8 cellular contexts compared by ENCODE assay signal in the genomic region with DNA sequence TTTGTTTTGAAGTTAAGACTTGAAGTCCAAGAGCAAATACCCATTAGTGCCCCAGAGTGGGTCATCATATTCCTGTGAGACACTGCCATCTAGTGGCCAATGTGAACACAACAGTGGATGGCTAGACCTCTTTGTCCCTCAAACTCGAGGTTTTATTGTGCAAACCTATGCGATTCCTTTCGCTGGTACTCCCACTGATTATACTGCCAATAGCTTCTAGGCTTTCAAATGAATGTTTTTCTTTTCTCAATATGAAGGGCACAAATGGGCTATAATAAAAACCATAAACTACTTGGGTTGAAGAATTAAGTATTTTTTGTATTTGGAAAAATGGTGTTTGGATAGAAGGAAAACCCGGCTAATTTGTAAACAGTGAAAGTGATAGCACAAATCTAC.
DNase-seq lines count a peak whose midpoint lies in the region; ATAC-seq and TF ChIP-seq lines count a peak whose summit lies in the region.

No MANE protein-coding gene starts in this region.

- no peak overlapping the region for H3K4me2 ChIP-seq in KMS-11

- ATAC-seq in GM21526 (IDR thresholded peaks at IDR 0.05; ENCODE audit: low FRiP score, unreplicated experiment) (peak; percentile 87), Panc1 (peak; percentile 94)

- H4K20me1 ChIP-seq in KMS-11 (ENCODE audit: insufficient read depth): no peaks in the 10 kb centered on the region

- in situ Hi-C loops in Panc1 (cut with HindIII; ENCODE audit: low pct_unique_long_range_greater_than_20kb, low sequenced_read_pairs): no loop called here

- H3K36me3 ChIP-seq in KMS-11 (ENCODE audit: insufficient read depth) (no peaks in the 10 kb centered on the region), Panc1 (ENCODE audit: control insufficient read depth, insufficient read depth, low read length) (no peaks in the 10 kb centered on the region), neutrophil (no peaks in the 10 kb centered on the region), testis (ENCODE audit: low read depth, missing control alignments) (no peaks in the 10 kb centered on the region)

- H3K79me2 ChIP-seq in KMS-11 (ENCODE audit: insufficient read depth, low read depth): no peaks in the 10 kb centered on the region

- POLR2A ChIA-PET in Panc1 (lab: Charles Lee): interaction anchor here (0.7 kb wide), 1 partner anchor 352 kb away, joined by 3 read pairs; no protein-coding TSS in a partner anchor

- CTCF ChIA-PET in Panc1 (lab: Charles Lee): interaction anchor here (0.7 kb wide), 1 partner anchor 152 kb away, joined by 7 read pairs; no protein-coding TSS in a partner anchor

- H3K4me1 ChIP-seq in KMS-11 (ENCODE audit: low read depth, poor library complexity, severe bottlenecking) (no peaks in the 10 kb centered on the region), Panc1 (ENCODE audit: control insufficient read depth, insufficient read depth, low read length) (peaks cover 9% of the 10 kb centered on the region; the same call in 1 of the 2 replicates), neutrophil (ENCODE audit: control insufficient read depth in 1 of 2, insufficient read depth in 1 of 2, low read depth in 1 of 2, low read length in 1 of 2) (no peaks in the 10 kb centered on the region), testis (no peaks in the 10 kb centered on the region)

- H3K27ac ChIP-seq in KMS-11 (no peak overlapping the region), Panc1 (ENCODE audit: low read length) (no peak overlapping the region), neutrophil (no peak overlapping the region), testis (no peak overlapping the region)

- H2AFZ ChIP-seq in KMS-11 (ENCODE audit: low read depth): no peak overlapping the region

- H3K27me3 ChIP-seq in KMS-11 (ENCODE audit: insufficient read depth, low read depth): no peaks in the 10 kb centered on the region
- H3K27me3 ChIP-seq in Panc1 (ENCODE audit: control insufficient read depth, insufficient read depth, low read length): peaks cover 3% of the 10 kb centered on the region; the same call in 1 of the 2 replicates
- peaks cover 27% of the 10 kb centered on the region for H3K27me3 ChIP-seq in neutrophil
- no peaks in the 10 kb centered on the region for H3K27me3 ChIP-seq in testis

- intact Hi-C loops in Panc1 (cut with micrococcal nuclease; ENCODE audit: unreplicated experiment): loop anchor here (2.0 to 5.0 kb wide), 2 partner anchors 373 to 825 kb away; no protein-coding TSS in a partner anchor
- intact Hi-C loops in testis (cut with DNase I; ENCODE audit: low total_unique reads): no loop called here

- no peak overlapping the region for H3K4me3 ChIP-seq in KMS-11 (IDR thresholded peaks at IDR 0.05; ENCODE audit: insufficient read depth, low read depth, low read length)
- no peak overlapping the region for H3K4me3 ChIP-seq in Panc1 (ENCODE audit: low read depth in 2 of 2, low read length in 2 of 2)
- H3K4me3 ChIP-seq in neutrophil (ENCODE audit: low read depth in 1 of 2, low read length in 1 of 2): no peak overlapping the region
- H3K4me3 ChIP-seq in testis: no peak overlapping the region

- peak; percentile 79 for DNase-seq in DMS153 (lab: John Stamatoyannopoulos, UW)
- peak; percentile 82 for DNase-seq in Panc1 (ENCODE audit: low read depth, low spot score)
- peak; percentile 74 for DNase-seq in activated T-cell treated with anti-CD3 and anti-CD28 coated beads, Interleukin-2, amount 50 U/mL, for 48 hours
- peak; percentile 94 for DNase-seq in fibroblast of peridontal ligament (ENCODE audit: extremely low read depth)
- peak; percentile 88 for DNase-seq in testis

- 18 to 27% methylated on average over 4 of the region's 4 CpGs for WGBS in testis, 2 donors

- no TSS peak for BruUV-seq in Panc1 (replicated peaks; lab: Mats Ljungman, UMichigan)

- H3K9me3 ChIP-seq in Panc1 (ENCODE audit: control insufficient read depth, insufficient read depth, low read depth, low read length) (no peaks in the 10 kb centered on the region), neutrophil (no peaks in the 10 kb centered on the region), testis (no peaks in the 10 kb centered on the region)

- TF ChIP-seq POLR2A in testis (IDR thresholded peaks at IDR 0.05): no peak

- TF ChIP-seq CTCF in KMS-11 (conservative IDR thresholded peaks at IDR 0.05; ENCODE audit: low read depth, low read length): peak; percentile 100
- peak; percentile 88 for TF ChIP-seq CTCF in Panc1 (IDR thresholded peaks at IDR 0.05)
- TF ChIP-seq CTCF in neutrophil (IDR thresholded peaks at IDR 0.05): peak; percentile 84
- peak; percentile 85 to 95 (median 86) for TF ChIP-seq CTCF in testis (IDR thresholded peaks at IDR 0.05)

- H3K9ac ChIP-seq in KMS-11: no peak overlapping the region
